In the genomic region with DNA sequence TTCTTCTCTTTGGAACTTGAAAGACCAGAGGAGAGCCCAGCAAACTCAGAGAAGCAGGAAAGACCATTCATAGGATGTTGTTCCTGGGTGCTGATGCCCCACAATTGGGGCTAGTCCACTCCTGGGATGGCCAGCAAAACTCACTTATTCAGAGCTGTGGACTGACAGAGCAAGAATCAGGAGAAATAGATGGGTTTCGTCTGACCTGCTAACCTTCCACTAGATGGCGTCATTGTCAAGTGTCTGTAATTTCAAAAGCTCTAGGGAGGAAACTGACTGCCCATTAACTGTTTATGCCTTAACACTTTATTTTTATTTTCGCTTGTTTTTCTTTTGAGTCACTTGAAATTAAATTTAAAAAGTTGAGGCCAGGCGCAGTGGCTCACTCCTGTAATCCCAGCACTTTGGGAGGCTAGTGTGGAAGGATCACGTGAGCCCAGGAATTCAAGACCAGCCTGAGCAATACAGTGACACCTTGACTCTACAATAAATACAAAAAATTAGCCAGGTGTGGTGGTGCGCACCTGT, we compare ENCODE assay signal across 1 cellular context.
TF ChIP-seq lines count a peak whose summit lies in the region.

No MANE protein-coding gene starts in this region.

TF ChIP-seq in endothelial cell of umbilical vein, 7 proteins besides CTCF, POLR2A, EP300 and RAD21:
- TF ChIP-seq JUN (IDR thresholded peaks at IDR 0.05; ENCODE audit: borderline replicate concordance, insufficient read depth, insufficient read length, low read depth), result no peak
